ENCODE assay signal across 8 cellular contexts in the genomic region with DNA sequence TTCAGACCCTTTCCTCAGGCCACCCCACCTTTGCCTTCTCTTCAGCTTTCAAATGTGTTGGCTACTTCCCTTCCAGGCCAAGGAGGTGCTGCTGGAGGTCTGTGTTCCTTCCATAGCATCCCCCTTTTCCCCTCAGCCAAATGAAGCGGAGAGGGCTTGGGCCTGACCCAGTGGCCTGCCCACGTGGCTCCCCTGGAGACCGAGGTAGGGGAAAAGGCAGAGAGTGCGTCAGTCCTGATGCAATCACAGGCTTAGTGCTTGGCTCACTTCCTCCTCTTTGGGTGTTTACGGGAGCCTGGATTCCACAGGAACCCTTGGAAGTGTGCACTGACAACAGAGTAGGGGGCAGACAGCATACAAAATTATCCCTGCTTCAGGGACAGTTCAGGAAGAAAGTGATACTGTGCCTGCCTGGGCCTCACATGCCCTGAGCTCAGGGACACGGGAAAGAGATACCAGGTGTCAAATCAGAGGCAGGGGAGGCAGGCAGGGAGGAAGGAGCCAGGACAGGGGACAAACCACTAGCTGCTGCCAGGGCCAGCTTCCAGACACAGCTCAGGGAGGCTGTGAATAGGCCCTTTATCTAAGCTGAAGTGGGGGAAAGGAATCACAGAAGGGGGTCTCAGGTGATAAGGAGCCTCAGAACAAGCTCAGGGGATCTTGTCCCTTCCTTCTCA. TPM values are rescaled to one million over a fixed set of nuclear protein-coding genes. Genes with fewer than 3 reads are reported as not detected.
DNase-seq lines count a peak whose midpoint lies in the region; ATAC-seq, FAIRE-seq and TF ChIP-seq lines count a peak whose summit lies in the region.

No MANE protein-coding gene starts in this region.

- CTCF ChIA-PET in Panc1 (lab: Charles Lee), result interaction anchor here (0.8 to 1.9 kb wide), 3 partner anchors 9 to 15 kb away, joined by 3 to 6 read pairs (median 3); no protein-coding TSS in a partner anchor

- TF ChIP-seq CTCF in Panc1 (IDR thresholded peaks at IDR 0.05) (no peak), thyroid gland (IDR thresholded peaks at IDR 0.05) (no peak)

- DNase-seq in GM12892 (ENCODE audit: insufficient read length) (no peak), Panc1 (ENCODE audit: low read depth, low spot score) (no peak), dermis microvascular lymphatic vessel endothelial cell (ENCODE audit: low read depth in 2 of 2) (peak; percentile 78 to 89), medulla oblongata (ENCODE audit: extremely low spot score) (peak; percentile 86), thyroid gland (peak; percentile 81 to 82), NCI-H2227 (lab: John Stamatoyannopoulos, UW; ENCODE audit: unreplicated experiment) (no peak)
- DNase-seq in activated CD4-positive, CD25-positive, alpha-beta regulatory T cell treated with anti-CD3 and anti-CD28 coated beads, Interleukin-2, amount 50 U/mL, for 72 hours, result no peak

- POLR2A ChIA-PET in Panc1 (lab: Charles Lee), result interaction anchor here (0.6 to 1.8 kb wide), 4 partner anchors 9 to 15 kb away, joined by 3 to 10 read pairs (median 4); no protein-coding TSS in a partner anchor

- intact Hi-C loops in Panc1 (cut with micrococcal nuclease; ENCODE audit: unreplicated experiment), result no loop called here
- intact Hi-C loops in thyroid gland (cut with DNase I), result no loop called here

- H3K36me3 ChIP-seq in Panc1 (ENCODE audit: control insufficient read depth, insufficient read depth, low read length) (no peaks in the 10 kb centered on the region), thyroid gland (no peaks in the 10 kb centered on the region)

- peak overlapping the region; percentile 93 for H3K27ac ChIP-seq in Panc1 (ENCODE audit: low read length)
- peak overlapping the region; percentile 90 to 100 (median 96) for H3K27ac ChIP-seq in thyroid gland

- 6 to 12% methylated on average over 6 of the region's 6 CpGs for WGBS in thyroid gland, 2 donors

- H3K4me3 ChIP-seq in Panc1 (ENCODE audit: low read depth in 2 of 2, low read length in 2 of 2) (no peak overlapping the region), thyroid gland (replicated peaks in 1 of 3) (no peak overlapping the region)

- in situ Hi-C loops in Panc1 (cut with HindIII; ENCODE audit: low pct_unique_long_range_greater_than_20kb, low sequenced_read_pairs), result no loop called here

- TF ChIP-seq POLR2A in GM12892 (IDR thresholded peaks at IDR 0.05; ENCODE audit: low read depth, low read length) (no peak), thyroid gland (IDR thresholded peaks at IDR 0.05) (peak in 1 of 2 donors; percentile 63)

- H3K4me1 ChIP-seq in Panc1 (ENCODE audit: control insufficient read depth, insufficient read depth, low read length) (peaks cover 46% of the 10 kb centered on the region), thyroid gland (peaks cover 35 to 68% of the 10 kb centered on the region in 2 donors)

- ATAC-seq in Panc1, result peak; percentile 82
- no peak for ATAC-seq in HG03432 (IDR thresholded peaks at IDR 0.05; ENCODE audit: unreplicated experiment)

- FAIRE-seq in GM12892 (lab: Jason Lieb, UNC), result peak; percentile 85

- no TSS peak for BruUV-seq in Panc1 (replicated peaks; lab: Mats Ljungman, UMichigan)

- H3K27me3 ChIP-seq in Panc1 (ENCODE audit: control insufficient read depth, insufficient read depth, low read length) (no peaks in the 10 kb centered on the region), thyroid gland (no peaks in the 10 kb centered on the region)

- H3K9me3 ChIP-seq in Panc1 (ENCODE audit: control insufficient read depth, insufficient read depth, low read depth, low read length), result no peaks in the 10 kb centered on the region
- no peaks in the 10 kb centered on the region for H3K9me3 ChIP-seq in thyroid gland

RNA-seq across cellular contexts. Expression of a gene that starts 16.6 kb away (rescaled TPM):
- polyA plus RNA-seq in GM12892 (2012; ENCODE audit: missing spikeins), result 377 TPM
- total RNA-seq in Panc1 (2021; ENCODE audit: unreplicated experiment) (559 TPM), dermis microvascular lymphatic vessel endothelial cell (186 and 192 TPM in 2 replicates), thyroid gland (100 to 1,000 TPM; 204 to 507 (median 328) TPM)
- 217 TPM for polyA plus RNA-seq in Panc1 (2012; ENCODE audit: insufficient read length)

RNA-seq across cellular contexts. Expression of a gene that starts 58.9 kb away (rescaled TPM):
- 141 TPM for polyA plus RNA-seq in GM12892 (2012; ENCODE audit: missing spikeins)
- total RNA-seq in Panc1 (2021; ENCODE audit: unreplicated experiment) (163 TPM), dermis microvascular lymphatic vessel endothelial cell (54.2 and 58.7 TPM in 2 replicates), thyroid gland (100 to 1,000 TPM in 1 of 4 donors, 10 to 100 TPM in 3; 71.9 to 107 (median 82.5) TPM)
- polyA plus RNA-seq in Panc1 (2012; ENCODE audit: insufficient read length), result 127 TPM

Comparison
In these comparisons a context has a peak if more than half of its experiments do, and no peak if none do; other contexts are left out.
1. DNase-seq: peak in dermis microvascular lymphatic vessel endothelial cell (2 of 2), medulla oblongata (single experiment) and thyroid gland (2 of 2); none in GM12892 (single experiment), Panc1 (single experiment), NCI-H2227 (single experiment) and activated CD4-positive, CD25-positive, alpha-beta regulatory T cell treated with anti-CD3 and anti-CD28 coated beads, Interleukin-2, amount 50 U/mL, for 72 hours (single experiment).